In the genomic region with DNA sequence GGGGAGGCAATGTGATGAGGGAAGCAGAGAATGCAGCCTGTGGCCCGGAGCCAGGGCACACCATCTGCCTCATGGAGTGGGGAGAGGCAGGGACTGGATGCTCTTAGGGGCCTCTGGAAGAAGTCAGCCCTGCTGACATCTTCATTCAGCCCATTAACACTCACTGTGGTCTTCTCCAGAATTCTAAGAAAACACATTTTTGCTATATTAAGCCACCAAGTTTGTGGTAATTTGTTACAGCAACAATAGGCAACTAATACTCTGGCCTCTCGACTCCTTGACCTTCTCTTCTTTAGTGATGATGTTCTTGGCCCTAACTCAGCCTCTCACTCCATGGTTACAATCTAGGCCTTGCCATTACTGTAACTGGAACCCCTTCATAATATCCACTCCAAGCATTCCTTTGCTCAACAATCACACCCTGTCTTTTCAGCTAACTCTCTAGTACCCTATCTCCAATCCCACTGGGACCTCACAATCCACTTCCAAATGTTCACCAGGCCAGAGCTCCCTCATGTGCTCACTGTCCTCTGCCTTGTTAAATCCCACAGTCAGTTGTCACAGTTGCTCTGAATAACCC, we compare ENCODE assay signal across 14 cellular contexts.
DNase-seq lines count a peak whose midpoint lies in the region; ATAC-seq and TF ChIP-seq lines count a peak whose summit lies in the region.
"Had no signal": no experiment of that assay in that cellular context is flagged by ENCODE, and none has a peak within 500 bp of the region (broad histone marks: within the 10 kb centered on the region; RNA-seq: fewer than 3 reads in every experiment).

No MANE protein-coding gene starts in this region.

- no peaks in the 10 kb centered on the region for H3K9me3 Mint-ChIP-seq in activated CD8-positive, alpha-beta memory T cell treated with anti-CD3 and anti-CD28 coated beads, Interleukin-2, amount 10 ng/mL, durations not matched to agents 7 days and 5 days (ENCODE audit: low read depth)
- H3K9me3 Mint-ChIP-seq: dendritic cell treated with granulocyte-macrophage colony-stimulating factor and Interleukin-4, amounts not matched to agents 40 ng/mL and 50 ng/mL, for 4 days had no signal

- TF ChIP-seq POLR2A in adrenal gland (IDR thresholded peaks at IDR 0.05): no peak

- no peaks in the 10 kb centered on the region for H3K27me3 Mint-ChIP-seq in activated CD8-positive, alpha-beta memory T cell treated with anti-CD3 and anti-CD28 coated beads, Interleukin-2, amount 10 ng/mL, durations not matched to agents 7 days and 5 days
- H3K27me3 Mint-ChIP-seq: dendritic cell treated with granulocyte-macrophage colony-stimulating factor and Interleukin-4, amounts not matched to agents 40 ng/mL and 50 ng/mL, for 4 days had no signal

- peak overlapping the region in 2 of 10 donors; percentile 15 to 27 for H3K27ac ChIP-seq in heart right ventricle
- no peak overlapping the region for H3K27ac ChIP-seq in adrenal gland

- no peak overlapping the region for H3K4me3 Mint-ChIP-seq in activated CD8-positive, alpha-beta memory T cell treated with anti-CD3 and anti-CD28 coated beads, Interleukin-2, amount 10 ng/mL, durations not matched to agents 7 days and 5 days
- H3K4me3 Mint-ChIP-seq: dendritic cell treated with granulocyte-macrophage colony-stimulating factor and Interleukin-4, amounts not matched to agents 40 ng/mL and 50 ng/mL, for 4 days had no signal

- intact Hi-C loops in Right ventricle myocardium superior (cut with DNase I) (no loop called here), cardiac septum (cut with DNase I) (no loop called here), heart right ventricle (cut with DNase I) (no loop called here), adrenal gland (cut with DNase I) (no loop called here)

- ATAC-seq in Right ventricle myocardium superior (ENCODE audit: poor library complexity): peak; percentile 36
- ATAC-seq in heart right ventricle: peak in 7 of 8 donors; percentile 28 to 83 (median 53)
- ATAC-seq in activated CD8-positive, alpha-beta memory T cell treated with anti-CD3 and anti-CD28 coated beads, Interleukin-2, amount 10 ng/mL, durations not matched to agents 7 days and 5 days: no peak

- peaks cover 4% of the 10 kb centered on the region for H3K36me3 Mint-ChIP-seq in activated CD8-positive, alpha-beta memory T cell treated with anti-CD3 and anti-CD28 coated beads, Interleukin-2, amount 10 ng/mL, durations not matched to agents 7 days and 5 days

- H3K36me3 ChIP-seq in heart right ventricle: peaks cover 0 to 3% (median 0%) of the 10 kb centered on the region in 9 donors
- no peaks in the 10 kb centered on the region for H3K36me3 ChIP-seq in adrenal gland (replicated peaks in 1 of 2)

- H3K27me3 ChIP-seq in heart right ventricle (no peaks in the 10 kb centered on the region), adrenal gland (no peaks in the 10 kb centered on the region)

- WGBS in heart right ventricle, 2 donors: 58 to 64% methylated on average over 2 of the region's 2 CpGs
- WGBS in adrenal gland, 4 donors: 69 to 87% (median 77%) methylated on average over 2 of the region's 2 CpGs

- H3K4me3 ChIP-seq in heart right ventricle (no peak overlapping the region), adrenal gland (no peak overlapping the region)

- H3K4me1 ChIP-seq in heart right ventricle: peaks cover 0 to 27% (median 7%) of the 10 kb centered on the region in 9 donors
- H3K4me1 ChIP-seq in adrenal gland (replicated peaks in 1 of 2): peaks cover 0 to 10% of the 10 kb centered on the region in 2 donors

- TF ChIP-seq CTCF in heart right ventricle (IDR thresholded peaks at IDR 0.05) (no peak), adrenal gland (IDR thresholded peaks at IDR 0.05) (no peak)

- H3K4me1 Mint-ChIP-seq in activated CD8-positive, alpha-beta memory T cell treated with anti-CD3 and anti-CD28 coated beads, Interleukin-2, amount 10 ng/mL, durations not matched to agents 7 days and 5 days: peaks cover 13% of the 10 kb centered on the region

- CTCF ChIA-PET in activated CD8-positive, alpha-beta memory T cell treated with anti-CD3 and anti-CD28 coated beads, Interleukin-2, amount 10 ng/mL, durations not matched to agents 7 days and 5 days (lab: Charles Lee): no interaction called here

- H3K9me3 ChIP-seq in heart right ventricle (peaks cover 0 to 5% (median 0%) of the 10 kb centered on the region in 11 donors), adrenal gland (replicated peaks in 1 of 3) (no peaks in the 10 kb centered on the region)

- H3K27ac Mint-ChIP-seq in activated CD8-positive, alpha-beta memory T cell treated with anti-CD3 and anti-CD28 coated beads, Interleukin-2, amount 10 ng/mL, durations not matched to agents 7 days and 5 days: no peak overlapping the region
- H3K27ac Mint-ChIP-seq: dendritic cell treated with granulocyte-macrophage colony-stimulating factor and Interleukin-4, amounts not matched to agents 40 ng/mL and 50 ng/mL, for 4 days had no signal

- DNase-seq in Right ventricle myocardium superior (no peak), cardiac septum (ENCODE audit: low spot score) (no peak), amniotic epithelial cell (ENCODE audit: low read depth) (peak; percentile 87), heart right ventricle (no peak), adrenal gland (no peak), Kasumi-1 (lab: John Stamatoyannopoulos, UW) (no peak)
- no peak for DNase-seq in stimulated activated CD4-positive, alpha-beta T cell treated with anti-CD3 and anti-CD28 coated beads, Interleukin-4, amount 100 ng/mL, for 4 hours
- no peak for DNase-seq in activated CD8-positive, alpha-beta memory T cell treated with anti-CD3 and anti-CD28 coated beads, Interleukin-2, amount 10 ng/mL, durations not matched to agents 7 days and 5 days
- DNase-seq: 8988T; activated CD4-positive, alpha-beta T cell treated with anti-CD3 and anti-CD28 coated beads for 4 hours; activated gamma-delta T cell; NCI-H1048; NCI-H748 treated with DMSO at 0.1 percent for 48 hours had no signal
